ENCODE assay signal across 19 cellular contexts in the genomic region with DNA sequence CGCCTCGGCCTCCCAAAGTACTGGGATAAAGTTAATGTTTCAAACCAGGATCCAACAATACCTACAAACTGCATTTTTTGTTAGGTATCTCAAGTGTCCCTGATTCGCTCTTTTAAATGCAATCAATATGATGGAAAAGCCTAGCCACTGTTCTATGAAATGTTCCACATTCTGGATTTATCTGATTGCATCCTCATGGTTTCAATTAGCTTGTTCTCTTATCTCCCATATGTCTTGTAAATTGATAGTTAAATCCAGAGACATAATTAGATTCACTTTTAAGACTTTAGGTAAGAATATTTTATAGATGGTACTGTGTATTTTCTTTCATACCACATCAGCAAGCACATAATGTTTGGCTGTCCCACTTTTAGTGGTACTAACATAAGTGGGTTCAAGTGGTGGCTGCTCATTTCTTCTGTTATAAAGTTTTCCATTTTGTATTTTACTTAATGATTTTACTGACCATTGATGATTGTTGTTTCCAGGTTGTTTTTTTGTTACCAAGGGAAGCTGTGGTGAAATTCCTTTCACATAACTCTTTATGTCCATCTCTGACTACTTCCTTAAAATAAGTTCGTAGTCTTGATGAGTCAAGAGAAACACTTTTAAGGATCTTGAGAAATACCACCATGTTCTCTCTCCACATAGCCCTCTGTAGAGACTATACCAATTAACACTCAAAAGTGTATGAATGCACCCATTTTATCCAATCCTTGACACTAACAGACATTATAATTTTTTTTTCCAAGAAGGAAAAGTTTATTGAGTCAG.
A peak's percentile ranks its signal among the peaks of the same experiment; 100 is the strongest.
DNase-seq lines count a peak whose midpoint lies in the region; ATAC-seq and TF ChIP-seq lines count a peak whose summit lies in the region.
"Had no signal": no experiment of that assay in that cellular context is flagged by ENCODE, and none has a peak within 500 bp of the region (broad histone marks: within the 10 kb centered on the region; RNA-seq: fewer than 3 reads in every experiment).

No MANE protein-coding gene starts in this region.

- H3K4me3 ChIP-seq in HL-60 (replicated peaks; ENCODE audit: insufficient read depth, low read length) (no peak overlapping the region), brain microvascular endothelial cell (ENCODE audit: low read depth, low read length) (no peak overlapping the region), neutrophil (ENCODE audit: low read depth in 1 of 2, low read length in 1 of 2) (no peak overlapping the region)
- H3K4me3 ChIP-seq: testis had no signal

- H3K9me3 Mint-ChIP-seq in stimulated activated effector memory CD8-positive, alpha-beta T cell treated with anti-CD3 and anti-CD28 coated beads, Interleukin-12 subunit alpha, Interleukin-12 subunit beta, amount 100 ng/mL, for 72 hours: no peaks in the 10 kb centered on the region

- TF ChIP-seq CTCF in HL-60 (IDR thresholded peaks at IDR 0.05; ENCODE audit: insufficient read depth, low read length): no peak
- no peak for TF ChIP-seq CTCF in brain microvascular endothelial cell (IDR thresholded peaks at IDR 0.05; ENCODE audit: low read depth, low read length, missing control alignments)
- TF ChIP-seq CTCF in neutrophil (IDR thresholded peaks at IDR 0.05): no peak

- H3K27ac ChIP-seq in HL-60 (replicated peaks) (peak overlapping the region; percentile 89), brain microvascular endothelial cell (peak overlapping the region; percentile 64), neutrophil (peak overlapping the region; percentile 80)
- H3K27ac ChIP-seq: testis had no signal

- H3K4me3 Mint-ChIP-seq in stimulated activated effector memory CD8-positive, alpha-beta T cell treated with anti-CD3 and anti-CD28 coated beads, Interleukin-12 subunit alpha, Interleukin-12 subunit beta, amount 100 ng/mL, for 72 hours: no peak overlapping the region
- H3K4me3 Mint-ChIP-seq: activated naive CD8-positive, alpha-beta T cell treated with anti-CD3 and anti-CD28 coated beads, Interleukin-2, amount 10 ng/mL, durations not matched to agents 7 days and 5 days; B cell; mesothelial cell of epicardium had no signal

- H3K4me1 ChIP-seq in neutrophil (ENCODE audit: control insufficient read depth in 1 of 2, insufficient read depth in 1 of 2, low read depth in 1 of 2, low read length in 1 of 2): peaks cover 15% of the 10 kb centered on the region in 2 experiments
- H3K4me1 ChIP-seq: testis had no signal

- H3K4me1 Mint-ChIP-seq in stimulated activated effector memory CD8-positive, alpha-beta T cell treated with anti-CD3 and anti-CD28 coated beads, Interleukin-12 subunit alpha, Interleukin-12 subunit beta, amount 100 ng/mL, for 72 hours: peaks cover 5% of the 10 kb centered on the region
- H3K4me1 Mint-ChIP-seq: mesothelial cell of epicardium had no signal

- H3K27me3 ChIP-seq in HL-60 (ENCODE audit: insufficient read depth, poor library complexity, severe bottlenecking) (no peaks in the 10 kb centered on the region), brain microvascular endothelial cell (replicated peaks) (no peaks in the 10 kb centered on the region), neutrophil (no peaks in the 10 kb centered on the region)
- H3K27me3 ChIP-seq: testis had no signal

- peaks cover 46% of the 10 kb centered on the region for H3K36me3 Mint-ChIP-seq in stimulated activated effector memory CD8-positive, alpha-beta T cell treated with anti-CD3 and anti-CD28 coated beads, Interleukin-12 subunit alpha, Interleukin-12 subunit beta, amount 100 ng/mL, for 72 hours

- H3K9me3 ChIP-seq in neutrophil: no peaks in the 10 kb centered on the region
- H3K9me3 ChIP-seq: testis had no signal

- in situ Hi-C loops in brain microvascular endothelial cell (cut with HindIII; ENCODE audit: low pct_ligation_motif_present, low sequenced_read_pairs): no loop called here

- no peak overlapping the region for H3K27ac Mint-ChIP-seq in stimulated activated effector memory CD8-positive, alpha-beta T cell treated with anti-CD3 and anti-CD28 coated beads, Interleukin-12 subunit alpha, Interleukin-12 subunit beta, amount 100 ng/mL, for 72 hours
- H3K27ac Mint-ChIP-seq: activated naive CD8-positive, alpha-beta T cell treated with anti-CD3 and anti-CD28 coated beads, Interleukin-2, amount 10 ng/mL, durations not matched to agents 7 days and 5 days; B cell; mesothelial cell of epicardium had no signal

- no peaks in the 10 kb centered on the region for H3K36me3 ChIP-seq in brain microvascular endothelial cell (replicated peaks)
- H3K36me3 ChIP-seq in neutrophil: peaks cover 4% of the 10 kb centered on the region

- DNase-seq in HL-60 (ENCODE audit: low read depth in 1 of 2, low spot score in 1 of 2) (peak; percentile 20 to 49), NOMO-1 treated with dmso at 0.1 percent for 144 hours (lab: John Stamatoyannopoulos, UW; ENCODE audit: unreplicated experiment) (peak; percentile 44), brain microvascular endothelial cell (peak; percentile 7)
- no peak for DNase-seq in stimulated activated effector memory CD8-positive, alpha-beta T cell treated with anti-CD3 and anti-CD28 coated beads, Interleukin-12 subunit alpha, Interleukin-12 subunit beta, amount 100 ng/mL, for 72 hours (ENCODE audit: low spot score in 2 of 2)
- DNase-seq in NK-92 treated with Interleukin-12 subunit alpha and Interleukin-12 subunit beta, amount 100 ng/mL, for 24 hours (lab: John Stamatoyannopoulos, UW): no peak
- DNase-seq: activated CD4-positive, alpha-beta T cell treated with anti-CD3 and anti-CD28 coated beads for 48 hours; activated naive CD8-positive, alpha-beta T cell treated with anti-CD3 and anti-CD28 coated beads, Interleukin-2, amount 10 ng/mL, durations not matched to agents 7 days and 5 days; DMS53; MM.1S; NCI-H748 treated with DMSO at 0.1 percent for 48 hours; nucleus accumbens; stimulated activated CD4-positive, alpha-beta T cell treated with anti-CD3 and anti-CD28 coated beads, Interleukin-2, amount 100 ng/mL, for 24 hours; testis had no signal

- ATAC-seq in HG03565 (IDR thresholded peaks at IDR 0.05; ENCODE audit: unreplicated experiment) (no peak), HG03520 (IDR thresholded peaks at IDR 0.05; ENCODE audit: unreplicated experiment) (no peak)
- no peak for ATAC-seq in stimulated activated effector memory CD8-positive, alpha-beta T cell treated with anti-CD3 and anti-CD28 coated beads, Interleukin-12 subunit alpha, Interleukin-12 subunit beta, amount 100 ng/mL, for 72 hours
- ATAC-seq: sciatic nerve had no signal

Comparison
In these comparisons a context has a peak if more than half of its experiments do, and no peak if none do; other contexts are left out.
1. DNase-seq: peak in HL-60 (2 of 2), NOMO-1 treated with dmso at 0.1 percent for 144 hours (single experiment) and brain microvascular endothelial cell (single experiment); none in stimulated activated effector memory CD8-positive, alpha-beta T cell treated with anti-CD3 and anti-CD28 coated beads, Interleukin-12 subunit alpha, Interleukin-12 subunit beta, amount 100 ng/mL, for 72 hours (0 of 2) and NK-92 treated with Interleukin-12 subunit alpha and Interleukin-12 subunit beta, amount 100 ng/mL, for 24 hours (single experiment).
2. Peak in every context shown above with its lines, with median percentiles within 50 percentile points of each other: H3K27ac ChIP-seq.